In genomic region chrX:80807606-80808159, GRCh38 we compare ENCODE assay signal across 8 cellular contexts. TPM values are rescaled to one million over a fixed set of nuclear protein-coding genes. Genes with fewer than 3 reads are reported as not detected.
DNase-seq lines count a peak whose midpoint lies in the region; ATAC-seq and TF ChIP-seq lines count a peak whose summit lies in the region.

No MANE protein-coding gene starts in this region.

- peaks cover 16% of the 10 kb centered on the region for H3K4me1 Mint-ChIP-seq in HFFc6 (ENCODE audit: low read depth)

- TF ChIP-seq CTCF in AG10803 (conservative IDR thresholded peaks at IDR 0.05; ENCODE audit: low read length) (no peak), HFFc6 (IDR thresholded peaks at IDR 0.05) (no peak), thyroid gland (IDR thresholded peaks at IDR 0.05) (no peak)

- H3K9me3 ChIP-seq in adipocyte (ENCODE audit: control insufficient read depth, low read length) (no peaks in the 10 kb centered on the region), thyroid gland (no peaks in the 10 kb centered on the region)

- no peaks in the 10 kb centered on the region for H3K36me3 Mint-ChIP-seq in HFFc6 (ENCODE audit: low read depth)

- H3K27me3 ChIP-seq in adipocyte (replicated peaks; ENCODE audit: control insufficient read depth, insufficient read depth, low read length) (no peaks in the 10 kb centered on the region), thyroid gland (no peaks in the 10 kb centered on the region)

- H3K4me1 ChIP-seq in adipocyte (ENCODE audit: control insufficient read depth, insufficient read depth, low read length) = peaks cover 6% of the 10 kb centered on the region
- no peaks in the 10 kb centered on the region for H3K4me1 ChIP-seq in thyroid gland

- peak overlapping the region; percentile 93 for H3K4me3 Mint-ChIP-seq in HFFc6

- no peak for TF ChIP-seq POLR2A in thyroid gland (IDR thresholded peaks at IDR 0.05)

- no peaks in the 10 kb centered on the region for H3K9me3 Mint-ChIP-seq in HFFc6

- no peaks in the 10 kb centered on the region for H3K36me3 ChIP-seq in adipocyte (ENCODE audit: control insufficient read depth, insufficient read depth, low read length, severe bottlenecking)
- no peaks in the 10 kb centered on the region for H3K36me3 ChIP-seq in thyroid gland

- peak overlapping the region in 2 of 3 donors; percentile 75 to 78 for H3K27ac ChIP-seq in thyroid gland

- 2 to 4% methylated on average over 15 of the region's 15 CpGs for WGBS in thyroid gland, 2 donors

- no peak for ATAC-seq in GM21381 (IDR thresholded peaks at IDR 0.05; ENCODE audit: unreplicated experiment)

- peak overlapping the region; percentile 91 for H3K27ac Mint-ChIP-seq in HFFc6

- peak overlapping the region; percentile 83 for H3K9ac ChIP-seq in adipocyte (ENCODE audit: low read length)

- H3K4me3 ChIP-seq in AG10803 (ENCODE audit: low read length) (peak overlapping the region; percentile 81), adipocyte (ENCODE audit: low read length) (peak overlapping the region; percentile 87), thyroid gland (replicated peaks in 1 of 3) (peak overlapping the region in 2 of 3 donors; percentile 27 to 54)

- intact Hi-C loops in thyroid gland (cut with DNase I) = no loop called here

- no peak for DNase-seq in AG10803 (ENCODE audit: low read depth)
- DNase-seq in HFFc6 = no peak
- DNase-seq in adipocyte (ENCODE audit: low read depth) = no peak
- DNase-seq in kidney glomerular epithelial cell (lab: John Stamatoyannopoulos, UW) = peak; percentile 35
- no peak for DNase-seq in thyroid gland
- DNase-seq in activated CD4-positive, alpha-beta T cell treated with anti-CD3 and anti-CD28 coated beads, Interleukin-2, amount 50 U/mL, for 1 hour = no peak
- no peak for DNase-seq in effector CD8-positive, alpha-beta T cell (lab: John Stamatoyannopoulos, UW)

- peaks cover 3% of the 10 kb centered on the region for H3K27me3 Mint-ChIP-seq in HFFc6 (ENCODE audit: insufficient read depth)

RNA-seq across cellular contexts. Expression of gene BRWD3, which starts 2.0 kb away (rescaled TPM):
- 1 to 10 TPM; 7.4 to 9.1 (median 8.3) TPM for total RNA-seq in HFFc6 (2021; fragmentation: NEBNext Ultra II Directional; extraction: Animal tissue kit (Norgen Biotek cat#: 25700))
- 10 to 100 TPM; 17.2 to 36.2 (median 28.4) TPM for total RNA-seq in thyroid gland
